Comparison of ENCODE assay signal across 1 cellular context in the genomic region with DNA sequence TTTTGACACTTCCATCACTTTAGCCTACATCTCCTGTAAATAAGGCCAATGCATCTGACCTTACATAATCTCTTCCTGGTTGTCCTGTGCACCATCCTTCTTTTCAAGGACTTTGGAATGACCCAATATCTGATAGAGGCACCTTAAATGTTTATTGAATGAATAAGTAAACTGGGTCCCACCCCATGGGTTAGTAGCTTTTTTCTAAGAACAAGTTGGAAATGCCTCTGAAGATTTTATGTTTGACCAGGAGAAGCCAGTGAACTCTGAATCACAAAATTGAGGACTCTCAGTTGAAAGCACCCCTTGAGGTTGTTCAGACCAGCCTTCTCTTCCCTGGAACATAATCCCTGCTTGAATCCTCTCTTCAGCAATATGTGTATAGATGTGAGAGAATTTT.
TF ChIP-seq lines count a peak whose summit lies in the region.

No MANE protein-coding gene starts in this region.

TF ChIP-seq in WTC11, 78 proteins besides CTCF, POLR2A, EP300 and RAD21 (continued from another document):
- TF ChIP-seq, protein P1, sequence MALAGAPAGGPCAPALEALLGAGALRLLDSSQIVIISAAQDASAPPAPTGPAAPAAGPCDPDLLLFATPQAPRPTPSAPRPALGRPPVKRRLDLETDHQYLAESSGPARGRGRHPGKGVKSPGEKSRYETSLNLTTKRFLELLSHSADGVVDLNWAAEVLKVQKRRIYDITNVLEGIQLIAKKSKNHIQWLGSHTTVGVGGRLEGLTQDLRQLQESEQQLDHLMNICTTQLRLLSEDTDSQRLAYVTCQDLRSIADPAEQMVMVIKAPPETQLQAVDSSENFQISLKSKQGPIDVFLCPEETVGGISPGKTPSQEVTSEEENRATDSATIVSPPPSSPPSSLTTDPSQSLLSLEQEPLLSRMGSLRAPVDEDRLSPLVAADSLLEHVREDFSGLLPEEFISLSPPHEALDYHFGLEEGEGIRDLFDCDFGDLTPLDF (CRISPR knock-in tag; IDR thresholded peaks at IDR 0.05): no peak
